1 cellular context compared by ENCODE assay signal in genomic region chr11:13107544-13108044, GRCh38.
TF ChIP-seq lines count a peak whose summit lies in the region.

No MANE protein-coding gene starts in this region.

TF ChIP-seq in K562, 482 proteins besides CTCF, POLR2A, EP300 and RAD21 (continued from another document):
- TF ChIP-seq UBTF (IDR thresholded peaks at IDR 0.05; ENCODE audit: borderline replicate concordance in 1 of 2, low read depth in 2 of 2, low read length in 2 of 2), result no peak
- no peak for TF ChIP-seq CHCHD3 (CRISPR knock-in tag; IDR thresholded peaks at IDR 0.05)
- TF ChIP-seq ZNF766 (CRISPR knock-in tag; conservative IDR thresholded peaks at IDR 0.05), result 0 out of 2 replicates have a peak, but pooled peaks have one; percentile 23
- TF ChIP-seq HDAC1 (IDR thresholded peaks at IDR 0.05), result no peak
- TF ChIP-seq U2AF2 (optimal IDR thresholded peaks at IDR 0.05; ENCODE audit: low read depth, low read length), result no peak
- TF ChIP-seq, protein P1, sequence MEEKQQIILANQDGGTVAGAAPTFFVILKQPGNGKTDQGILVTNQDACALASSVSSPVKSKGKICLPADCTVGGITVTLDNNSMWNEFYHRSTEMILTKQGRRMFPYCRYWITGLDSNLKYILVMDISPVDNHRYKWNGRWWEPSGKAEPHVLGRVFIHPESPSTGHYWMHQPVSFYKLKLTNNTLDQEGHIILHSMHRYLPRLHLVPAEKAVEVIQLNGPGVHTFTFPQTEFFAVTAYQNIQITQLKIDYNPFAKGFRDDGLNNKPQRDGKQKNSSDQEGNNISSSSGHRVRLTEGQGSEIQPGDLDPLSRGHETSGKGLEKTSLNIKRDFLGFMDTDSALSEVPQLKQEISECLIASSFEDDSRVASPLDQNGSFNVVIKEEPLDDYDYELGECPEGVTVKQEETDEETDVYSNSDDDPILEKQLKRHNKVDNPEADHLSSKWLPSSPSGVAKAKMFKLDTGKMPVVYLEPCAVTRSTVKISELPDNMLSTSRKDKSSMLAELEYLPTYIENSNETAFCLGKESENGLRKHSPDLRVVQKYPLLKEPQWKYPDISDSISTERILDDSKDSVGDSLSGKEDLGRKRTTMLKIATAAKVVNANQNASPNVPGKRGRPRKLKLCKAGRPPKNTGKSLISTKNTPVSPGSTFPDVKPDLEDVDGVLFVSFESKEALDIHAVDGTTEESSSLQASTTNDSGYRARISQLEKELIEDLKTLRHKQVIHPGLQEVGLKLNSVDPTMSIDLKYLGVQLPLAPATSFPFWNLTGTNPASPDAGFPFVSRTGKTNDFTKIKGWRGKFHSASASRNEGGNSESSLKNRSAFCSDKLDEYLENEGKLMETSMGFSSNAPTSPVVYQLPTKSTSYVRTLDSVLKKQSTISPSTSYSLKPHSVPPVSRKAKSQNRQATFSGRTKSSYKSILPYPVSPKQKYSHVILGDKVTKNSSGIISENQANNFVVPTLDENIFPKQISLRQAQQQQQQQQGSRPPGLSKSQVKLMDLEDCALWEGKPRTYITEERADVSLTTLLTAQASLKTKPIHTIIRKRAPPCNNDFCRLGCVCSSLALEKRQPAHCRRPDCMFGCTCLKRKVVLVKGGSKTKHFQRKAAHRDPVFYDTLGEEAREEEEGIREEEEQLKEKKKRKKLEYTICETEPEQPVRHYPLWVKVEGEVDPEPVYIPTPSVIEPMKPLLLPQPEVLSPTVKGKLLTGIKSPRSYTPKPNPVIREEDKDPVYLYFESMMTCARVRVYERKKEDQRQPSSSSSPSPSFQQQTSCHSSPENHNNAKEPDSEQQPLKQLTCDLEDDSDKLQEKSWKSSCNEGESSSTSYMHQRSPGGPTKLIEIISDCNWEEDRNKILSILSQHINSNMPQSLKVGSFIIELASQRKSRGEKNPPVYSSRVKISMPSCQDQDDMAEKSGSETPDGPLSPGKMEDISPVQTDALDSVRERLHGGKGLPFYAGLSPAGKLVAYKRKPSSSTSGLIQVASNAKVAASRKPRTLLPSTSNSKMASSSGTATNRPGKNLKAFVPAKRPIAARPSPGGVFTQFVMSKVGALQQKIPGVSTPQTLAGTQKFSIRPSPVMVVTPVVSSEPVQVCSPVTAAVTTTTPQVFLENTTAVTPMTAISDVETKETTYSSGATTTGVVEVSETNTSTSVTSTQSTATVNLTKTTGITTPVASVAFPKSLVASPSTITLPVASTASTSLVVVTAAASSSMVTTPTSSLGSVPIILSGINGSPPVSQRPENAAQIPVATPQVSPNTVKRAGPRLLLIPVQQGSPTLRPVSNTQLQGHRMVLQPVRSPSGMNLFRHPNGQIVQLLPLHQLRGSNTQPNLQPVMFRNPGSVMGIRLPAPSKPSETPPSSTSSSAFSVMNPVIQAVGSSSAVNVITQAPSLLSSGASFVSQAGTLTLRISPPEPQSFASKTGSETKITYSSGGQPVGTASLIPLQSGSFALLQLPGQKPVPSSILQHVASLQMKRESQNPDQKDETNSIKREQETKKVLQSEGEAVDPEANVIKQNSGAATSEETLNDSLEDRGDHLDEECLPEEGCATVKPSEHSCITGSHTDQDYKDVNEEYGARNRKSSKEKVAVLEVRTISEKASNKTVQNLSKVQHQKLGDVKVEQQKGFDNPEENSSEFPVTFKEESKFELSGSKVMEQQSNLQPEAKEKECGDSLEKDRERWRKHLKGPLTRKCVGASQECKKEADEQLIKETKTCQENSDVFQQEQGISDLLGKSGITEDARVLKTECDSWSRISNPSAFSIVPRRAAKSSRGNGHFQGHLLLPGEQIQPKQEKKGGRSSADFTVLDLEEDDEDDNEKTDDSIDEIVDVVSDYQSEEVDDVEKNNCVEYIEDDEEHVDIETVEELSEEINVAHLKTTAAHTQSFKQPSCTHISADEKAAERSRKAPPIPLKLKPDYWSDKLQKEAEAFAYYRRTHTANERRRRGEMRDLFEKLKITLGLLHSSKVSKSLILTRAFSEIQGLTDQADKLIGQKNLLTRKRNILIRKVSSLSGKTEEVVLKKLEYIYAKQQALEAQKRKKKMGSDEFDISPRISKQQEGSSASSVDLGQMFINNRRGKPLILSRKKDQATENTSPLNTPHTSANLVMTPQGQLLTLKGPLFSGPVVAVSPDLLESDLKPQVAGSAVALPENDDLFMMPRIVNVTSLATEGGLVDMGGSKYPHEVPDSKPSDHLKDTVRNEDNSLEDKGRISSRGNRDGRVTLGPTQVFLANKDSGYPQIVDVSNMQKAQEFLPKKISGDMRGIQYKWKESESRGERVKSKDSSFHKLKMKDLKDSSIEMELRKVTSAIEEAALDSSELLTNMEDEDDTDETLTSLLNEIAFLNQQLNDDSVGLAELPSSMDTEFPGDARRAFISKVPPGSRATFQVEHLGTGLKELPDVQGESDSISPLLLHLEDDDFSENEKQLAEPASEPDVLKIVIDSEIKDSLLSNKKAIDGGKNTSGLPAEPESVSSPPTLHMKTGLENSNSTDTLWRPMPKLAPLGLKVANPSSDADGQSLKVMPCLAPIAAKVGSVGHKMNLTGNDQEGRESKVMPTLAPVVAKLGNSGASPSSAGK (IDR thresholded peaks at IDR 0.05), result peak; percentile 55
- no peak for TF ChIP-seq ZNF124 (CRISPR knock-in tag; IDR thresholded peaks at IDR 0.05)
- TF ChIP-seq SOX6 (IDR thresholded peaks at IDR 0.05), result 0 out of 2 replicates have a peak, but pooled peaks have one; percentile 9
- TF ChIP-seq ZNF561 (CRISPR knock-in tag; conservative IDR thresholded peaks at IDR 0.05), result no peak
TF ChIP-seq in K562: peak in this region for 7.
